Comparison of ENCODE assay signal across 20 cellular contexts in genomic region chr14:63644741-63645140, GRCh38.
"Had no signal": no experiment of that assay in that cellular context is flagged by ENCODE, and none has a peak within 500 bp of the region (broad histone marks: within the 10 kb centered on the region; RNA-seq: fewer than 3 reads in every experiment).

No MANE protein-coding gene starts in this region.

- H3K27me3 Mint-ChIP-seq: dendritic cell treated with granulocyte-macrophage colony-stimulating factor and Interleukin-4, amounts not matched to agents 40 ng/mL and 50 ng/mL, for 4 days; stimulated activated naive CD8-positive, alpha-beta T cell treated with anti-CD3 and anti-CD28 coated beads, Interleukin-15, amount 100 ng/mL, for 72 hours had no signal

- H3K4me3 ChIP-seq: body of pancreas, left lung, ovary, prostate gland, tibial artery had no signal

- H3K4me3 Mint-ChIP-seq: activated T-helper 1 cell treated with anti-CD3 and anti-CD28 coated beads, Interleukin-12 subunit alpha, Interleukin-12 subunit beta, Interleukin-2, Interleukin-4 antibody, amounts not matched to agents 30 ng/mL and 10 ng/mL and 1 ng/mL, durations not matched to agents 14 hours and 24 hours and 36 hours; dendritic cell treated with granulocyte-macrophage colony-stimulating factor and Interleukin-4, amounts not matched to agents 40 ng/mL and 50 ng/mL, for 4 days; natural killer cell; stimulated activated naive CD8-positive, alpha-beta T cell treated with anti-CD3 and anti-CD28 coated beads, Interleukin-15, amount 100 ng/mL, for 72 hours had no signal

- H3K36me3 Mint-ChIP-seq: natural killer cell had no signal

- H3K27ac ChIP-seq: body of pancreas, left lung, neutrophil, ovary, prostate gland, tibial artery had no signal

- H3K9me3 ChIP-seq: body of pancreas, left lung, neutrophil, ovary, prostate gland, tibial artery had no signal

- H3K27ac Mint-ChIP-seq: activated T-helper 1 cell treated with anti-CD3 and anti-CD28 coated beads, Interleukin-12 subunit alpha, Interleukin-12 subunit beta, Interleukin-2, Interleukin-4 antibody, amounts not matched to agents 30 ng/mL and 10 ng/mL and 1 ng/mL, durations not matched to agents 14 hours and 24 hours and 36 hours; dendritic cell treated with granulocyte-macrophage colony-stimulating factor and Interleukin-4, amounts not matched to agents 40 ng/mL and 50 ng/mL, for 4 days; natural killer cell; stimulated activated naive CD8-positive, alpha-beta T cell treated with anti-CD3 and anti-CD28 coated beads, Interleukin-15, amount 100 ng/mL, for 72 hours had no signal

- ATAC-seq: body of pancreas; left lung; natural killer cell; stimulated activated naive CD8-positive, alpha-beta T cell treated with anti-CD3 and anti-CD28 coated beads, Interleukin-15, amount 100 ng/mL, for 72 hours had no signal

- H3K36me3 ChIP-seq: left lung, neutrophil, ovary, prostate gland, tibial artery had no signal

- H3K27me3 ChIP-seq: body of pancreas, left lung, neutrophil, ovary, tibial artery had no signal

- FAIRE-seq: endometrium had no signal

- DNase-seq: activated CD8-positive, alpha-beta memory T cell treated with anti-CD3 and anti-CD28 coated beads, Interleukin-2, amount 50 U/mL, for 48 hours; activated gamma-delta T cell; body of pancreas; caudate nucleus; effector CD4-positive, alpha-beta T cell; erythroblast; foreskin fibroblast; kidney glomerular epithelial cell; left lung; natural killer cell; ovary; stimulated activated CD4-positive, alpha-beta T cell treated with anti-CD3 and anti-CD28 coated beads, Interleukin-4, amount 100 ng/mL, for 24 hours; stimulated activated naive CD8-positive, alpha-beta T cell treated with anti-CD3 and anti-CD28 coated beads, Interleukin-15, amount 100 ng/mL, for 72 hours; T-helper 9 cell; tibial artery had no signal

- H3K9me3 Mint-ChIP-seq: activated T-helper 1 cell treated with anti-CD3 and anti-CD28 coated beads, Interleukin-12 subunit alpha, Interleukin-12 subunit beta, Interleukin-2, Interleukin-4 antibody, amounts not matched to agents 30 ng/mL and 10 ng/mL and 1 ng/mL, durations not matched to agents 14 hours and 24 hours and 36 hours; dendritic cell treated with granulocyte-macrophage colony-stimulating factor and Interleukin-4, amounts not matched to agents 40 ng/mL and 50 ng/mL, for 4 days; natural killer cell; stimulated activated naive CD8-positive, alpha-beta T cell treated with anti-CD3 and anti-CD28 coated beads, Interleukin-15, amount 100 ng/mL, for 72 hours had no signal
